ENCODE assay signal across 20 cellular contexts in the genomic region with DNA sequence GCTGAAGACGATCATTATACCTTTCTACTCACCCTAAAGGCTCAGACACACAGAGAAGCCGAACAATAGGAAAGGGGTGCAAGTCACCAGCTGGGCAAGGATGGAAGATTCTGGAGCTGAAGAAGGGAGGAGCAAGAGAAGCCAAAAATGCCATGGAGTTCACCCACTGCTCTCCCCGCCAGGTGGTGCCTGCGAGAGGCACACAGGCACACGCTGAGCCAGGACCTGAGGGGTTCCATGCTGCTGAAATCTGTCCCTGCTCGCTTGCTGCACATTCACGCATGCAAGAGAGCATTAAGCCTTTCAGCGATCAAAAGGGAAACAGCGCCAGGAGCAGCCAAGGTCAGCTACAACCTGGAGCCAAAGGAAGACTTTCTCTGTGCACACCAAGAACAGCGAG.
"Had no signal": no experiment of that assay in that cellular context is flagged by ENCODE, and none has a peak within 500 bp of the region (broad histone marks: within the 10 kb centered on the region; RNA-seq: fewer than 3 reads in every experiment).

No MANE protein-coding gene starts in this region.

- H3K36me3 Mint-ChIP-seq: activated CD4-positive, alpha-beta memory T cell treated with anti-CD3 and anti-CD28 coated beads for 36 hours; activated naive CD4-positive, alpha-beta T cell treated with anti-CD3 and anti-CD28 coated beads, Interleukin-2, amount 10 ng/mL, durations not matched to agents 7 days and 5 days; immature natural killer cell had no signal

- H3K36me3 ChIP-seq: pancreas, thyroid gland, upper lobe of right lung had no signal

- H3K9me3 Mint-ChIP-seq: activated CD4-positive, alpha-beta memory T cell treated with anti-CD3 and anti-CD28 coated beads for 36 hours; activated naive CD4-positive, alpha-beta T cell treated with anti-CD3 and anti-CD28 coated beads, Interleukin-2, amount 10 ng/mL, durations not matched to agents 7 days and 5 days; immature natural killer cell; stimulated activated naive CD8-positive, alpha-beta T cell treated with anti-CD3 and anti-CD28 coated beads, Interleukin-15, Interleukin-2, amounts not matched to agents 100 ng/mL and 50 ng/mL, for 24 hours had no signal

- H3K4me1 Mint-ChIP-seq: activated naive CD4-positive, alpha-beta T cell treated with anti-CD3 and anti-CD28 coated beads, Interleukin-2, amount 10 ng/mL, durations not matched to agents 7 days and 5 days; immature natural killer cell; nephron had no signal

- H3K4me1 ChIP-seq: heart right ventricle, pancreas, thyroid gland, upper lobe of right lung had no signal

- H3K27me3 Mint-ChIP-seq: activated naive CD4-positive, alpha-beta T cell treated with anti-CD3 and anti-CD28 coated beads, Interleukin-2, amount 10 ng/mL, durations not matched to agents 7 days and 5 days had no signal

- ATAC-seq: heart right ventricle, pancreas, right cardiac atrium, upper lobe of right lung had no signal

- H3K27me3 ChIP-seq: pancreas, thyroid gland, upper lobe of right lung had no signal

- H3K27ac Mint-ChIP-seq: activated CD4-positive, alpha-beta memory T cell treated with anti-CD3 and anti-CD28 coated beads for 36 hours; activated naive CD4-positive, alpha-beta T cell treated with anti-CD3 and anti-CD28 coated beads, Interleukin-2, amount 10 ng/mL, durations not matched to agents 7 days and 5 days; immature natural killer cell; nephron had no signal

- H3K9me3 ChIP-seq: heart right ventricle, pancreas, thyroid gland, upper lobe of right lung had no signal

- H3K27ac ChIP-seq: epithelial cell of prostate, heart right ventricle, pancreas, thyroid gland, upper lobe of right lung had no signal

- DNase-seq: activated CD4-positive, alpha-beta memory T cell treated with anti-CD3 and anti-CD28 coated beads for 36 hours; activated CD4-positive, alpha-beta T cell treated with anti-CD3 and anti-CD28 coated beads for 4 hours; activated CD4-positive, CD25-positive, alpha-beta regulatory T cell; activated effector memory CD4-positive, alpha-beta T cell treated with anti-CD3 and anti-CD28 coated beads, Interleukin-2, amount 50 U/mL, for 16 hours; activated naive CD4-positive, alpha-beta T cell treated with anti-CD3 and anti-CD28 coated beads, Interleukin-2, amount 10 ng/mL, durations not matched to agents 7 days and 5 days; amygdala; cortex of kidney; heart right ventricle; immature natural killer cell; pancreas; right cardiac atrium; stimulated activated CD4-positive, alpha-beta T cell treated with anti-CD3 and anti-CD28 coated beads, Interleukin-12 subunit alpha, Interleukin-12 subunit beta, amount 100 ng/mL, for 4 hours; stimulated activated CD4-positive, alpha-beta T cell treated with anti-CD3 and anti-CD28 coated beads, Interleukin-4, amount 100 ng/mL, for 4 hours; substantia nigra; T-helper 9 cell; thyroid gland; upper lobe of right lung had no signal

- H3K4me3 ChIP-seq: heart right ventricle, pancreas, thyroid gland, upper lobe of right lung had no signal

- H3K4me3 Mint-ChIP-seq: activated CD4-positive, alpha-beta memory T cell treated with anti-CD3 and anti-CD28 coated beads for 36 hours; activated naive CD4-positive, alpha-beta T cell treated with anti-CD3 and anti-CD28 coated beads, Interleukin-2, amount 10 ng/mL, durations not matched to agents 7 days and 5 days; immature natural killer cell; nephron; stimulated activated naive CD8-positive, alpha-beta T cell treated with anti-CD3 and anti-CD28 coated beads, Interleukin-15, Interleukin-2, amounts not matched to agents 100 ng/mL and 50 ng/mL, for 24 hours had no signal
